In the genomic region with DNA sequence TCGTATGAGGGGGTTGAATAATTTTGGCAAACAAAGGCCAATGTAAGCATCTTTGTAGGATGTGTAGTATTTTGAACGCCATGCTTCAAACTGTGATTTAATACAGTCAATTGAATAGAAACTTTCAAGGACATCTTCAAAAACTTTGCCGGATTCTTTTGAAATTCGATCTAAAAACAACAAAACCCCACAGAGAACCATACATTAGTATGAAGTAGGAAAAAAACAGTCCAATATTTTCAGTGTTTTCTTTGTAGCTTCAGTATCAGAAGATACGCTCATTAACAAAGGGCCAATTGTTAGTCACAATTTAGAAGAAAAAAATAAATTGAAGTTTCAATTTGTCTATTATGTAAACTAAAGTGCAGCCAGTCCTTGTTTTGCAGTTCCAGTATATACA, we compare ENCODE assay signal across 26 cellular contexts. TPM values are rescaled to one million over a fixed set of nuclear protein-coding genes. Genes with fewer than 3 reads are reported as not detected.
DNase-seq lines count a peak whose midpoint lies in the region; FAIRE-seq and TF ChIP-seq lines count a peak whose summit lies in the region.
"Had no signal": no experiment of that assay in that cellular context is flagged by ENCODE, and none has a peak within 500 bp of the region (broad histone marks: within the 10 kb centered on the region; RNA-seq: fewer than 3 reads in every experiment).

No MANE protein-coding gene starts in this region.

- no peak overlapping the region for H3K4me3 ChIP-seq in WERI-Rb-1 (ENCODE audit: low read depth, low read length)
- H3K4me3 ChIP-seq: PC-9 had no signal

- no peaks in the 10 kb centered on the region for H3K9me3 ChIP-seq in WERI-Rb-1 (ENCODE audit: severe bottlenecking)

- H3K27me3 Mint-ChIP-seq in activated CD4-positive, alpha-beta T cell treated with anti-CD3 and anti-CD28 coated beads, Interleukin-2, amount 10 ng/mL, durations not matched to agents 24 days and 14 days = no peaks in the 10 kb centered on the region

- H3K4me1 Mint-ChIP-seq in activated CD4-positive, alpha-beta T cell treated with anti-CD3 and anti-CD28 coated beads, Interleukin-2, amount 10 ng/mL, durations not matched to agents 24 days and 14 days = peaks cover 21% of the 10 kb centered on the region

- peak overlapping the region; percentile 28 for H3K27ac ChIP-seq in WERI-Rb-1
- H3K27ac ChIP-seq: PC-9 had no signal

- no peaks in the 10 kb centered on the region for H3K27me3 ChIP-seq in WERI-Rb-1 (ENCODE audit: insufficient read depth, low read depth, severe bottlenecking)

- H3K27ac Mint-ChIP-seq in activated CD4-positive, alpha-beta T cell treated with anti-CD3 and anti-CD28 coated beads, Interleukin-2, amount 10 ng/mL, durations not matched to agents 24 days and 14 days = peak overlapping the region; percentile 40

- DNase-seq in activated CD4-positive, alpha-beta T cell treated with anti-CD3 and anti-CD28 coated beads, Interleukin-2, amount 10 ng/mL, durations not matched to agents 24 days and 14 days = no peak
- no peak for DNase-seq in activated CD4-positive, alpha-beta T cell treated with anti-CD3 and anti-CD28 coated beads for 48 hours
- DNase-seq in WERI-Rb-1 = no peak
- no peak for DNase-seq in frontal cortex (ENCODE audit: low spot score in 2 of 2)
- peak; percentile 60 for DNase-seq in superior temporal gyrus (ENCODE audit: extremely low spot score)
- DNase-seq in DMS114 treated with DMSO at 0.1 percent for 48 hours (lab: John Stamatoyannopoulos, UW; ENCODE audit: unreplicated experiment) = no peak
- DNase-seq in NCI-H1694 treated with DMSO at 0.1 percent for 48 hours (lab: John Stamatoyannopoulos, UW) = no peak
- DNase-seq in stimulated activated CD4-positive, alpha-beta T cell treated with anti-CD3 and anti-CD28 coated beads, Interleukin-2, amount 100 ng/mL, for 48 hours = no peak
- DNase-seq: AML-193; C1 segment of cervical spinal cord; Calu3; CD8-positive, alpha-beta T cell; GDM1; GOT3; HCEC 1CT; KG1; NCI-H1092; NCI-H1436; NCI-H1930; NCI-H226; NCI-H510A treated with DMSO at 0.1 percent for 48 hours; NCI-H748 treated with DMSO at 0.1 percent for 48 hours; PC-9; RPMI8226; SHP77 had no signal

- H3K9me3 Mint-ChIP-seq in activated CD4-positive, alpha-beta T cell treated with anti-CD3 and anti-CD28 coated beads, Interleukin-2, amount 10 ng/mL, durations not matched to agents 24 days and 14 days = no peaks in the 10 kb centered on the region
- H3K9me3 Mint-ChIP-seq: CD8-positive, alpha-beta T cell had no signal

- peaks cover 79% of the 10 kb centered on the region for H3K36me3 Mint-ChIP-seq in activated CD4-positive, alpha-beta T cell treated with anti-CD3 and anti-CD28 coated beads, Interleukin-2, amount 10 ng/mL, durations not matched to agents 24 days and 14 days (ENCODE audit: low read depth)

- FAIRE-seq in frontal cortex (lab: Jason Lieb, UNC) = peak; percentile 15
- FAIRE-seq: GM18507 had no signal

- intact Hi-C loops in activated CD4-positive, alpha-beta T cell treated with anti-CD3 and anti-CD28 coated beads, Interleukin-2, amount 10 ng/mL, durations not matched to agents 24 days and 14 days (cut with micrococcal nuclease) = no loop called here

- TF ChIP-seq CTCF in WERI-Rb-1 (IDR thresholded peaks at IDR 0.05; ENCODE audit: low read depth, low read length) = no peak

- peaks cover 99% of the 10 kb centered on the region for H3K36me3 ChIP-seq in WERI-Rb-1

- H3K4me3 Mint-ChIP-seq in activated CD4-positive, alpha-beta T cell treated with anti-CD3 and anti-CD28 coated beads, Interleukin-2, amount 10 ng/mL, durations not matched to agents 24 days and 14 days = no peak overlapping the region
- H3K4me3 Mint-ChIP-seq: CD8-positive, alpha-beta T cell had no signal

RNA-seq across cellular contexts. Expression of a gene that starts 20.7 kb away (rescaled TPM):
- 11.3 and 12.6 TPM in 2 replicates for total RNA-seq in activated CD4-positive, alpha-beta T cell treated with anti-CD3 and anti-CD28 coated beads, Interleukin-2, amount 10 ng/mL, durations not matched to agents 24 days and 14 days
- 13.0 TPM for total RNA-seq in frontal cortex

RNA-seq across cellular contexts. Expression of a gene that starts 23.0 kb away (rescaled TPM):
- total RNA-seq in activated CD4-positive, alpha-beta T cell treated with anti-CD3 and anti-CD28 coated beads, Interleukin-2, amount 10 ng/mL, durations not matched to agents 24 days and 14 days = 60.5 and 65.4 TPM in 2 replicates
- total RNA-seq in frontal cortex = 47.7 TPM
